ENCODE assay signal across 15 cellular contexts in genomic region chr20:4183361-4183760, GRCh38. TPM values are rescaled to one million over a fixed set of nuclear protein-coding genes. Genes with fewer than 3 reads are reported as not detected.
DNase-seq lines count a peak whose midpoint lies in the region; ATAC-seq, FAIRE-seq and TF ChIP-seq lines count a peak whose summit lies in the region.
"Had no signal": no experiment of that assay in that cellular context is flagged by ENCODE, and none has a peak within 500 bp of the region (broad histone marks: within the 10 kb centered on the region; RNA-seq: fewer than 3 reads in every experiment).

No MANE protein-coding gene starts in this region.

- no peak overlapping the region for H4K91ac ChIP-seq in neuronal stem cell (ENCODE audit: low read depth, low read length, poor library complexity)

- no peak for TF ChIP-seq POLR2A in spleen (IDR thresholded peaks at IDR 0.05)

- H2BK5ac ChIP-seq in neuronal stem cell (ENCODE audit: low read length), result no peak overlapping the region

- no peak overlapping the region for H2BK15ac ChIP-seq in neuronal stem cell (ENCODE audit: low read length)

- no peak overlapping the region for H2AFZ ChIP-seq in neuronal stem cell (ENCODE audit: low read length)

- H3K4me2 ChIP-seq in neuronal stem cell (ENCODE audit: insufficient read depth, low read length, poor library complexity, severe bottlenecking), result no peak overlapping the region
- H3K4me2 ChIP-seq: BLaER1 had no signal

- FAIRE-seq in kidney (lab: Jason Lieb, UNC), result no peak
- FAIRE-seq: H1 had no signal

- intact Hi-C loops in kidney (cut with DNase I), result no loop called here
- intact Hi-C loops in spleen (cut with DNase I; ENCODE audit: low total_unique reads), result no loop called here

- H3K4me3 ChIP-seq in kidney (ENCODE audit: low read length in 2 of 2) (no peak overlapping the region), neuronal stem cell (ENCODE audit: low read length in 2 of 2) (no peak overlapping the region), spleen (no peak overlapping the region)
- H3K4me3 ChIP-seq: BLaER1, HAP-1 had no signal

- H3K27ac ChIP-seq in kidney (ENCODE audit: low read depth in 2 of 2, low read length in 2 of 2) (no peak overlapping the region), neuronal stem cell (replicated peaks; ENCODE audit: low read length) (no peak overlapping the region), spleen (no peak overlapping the region)
- H3K27ac ChIP-seq: BLaER1 had no signal

- H3K4me1 ChIP-seq in kidney (ENCODE audit: control insufficient read depth in 1 of 2, insufficient read depth in 1 of 2, low read depth in 1 of 2, low read length in 2 of 2) (no peaks in the 10 kb centered on the region), neuronal stem cell (ENCODE audit: control insufficient read depth in 2 of 2, insufficient read depth in 1 of 2, low read depth in 1 of 2, low read length in 2 of 2) (peaks cover 0 to 6% of the 10 kb centered on the region in 2 donors), spleen (no peaks in the 10 kb centered on the region)
- H3K4me1 ChIP-seq: HAP-1 had no signal

- no peaks in the 10 kb centered on the region for H3K36me3 ChIP-seq in kidney (ENCODE audit: control insufficient read depth in 1 of 2, insufficient read depth in 2 of 2, low read length in 2 of 2)
- H3K36me3 ChIP-seq in neuronal stem cell (replicated peaks in 1 of 2; ENCODE audit: control insufficient read depth in 2 of 2, insufficient read depth in 2 of 2, low read length in 2 of 2), result peaks cover 14 to 59% of the 10 kb centered on the region in 2 donors
- H3K36me3 ChIP-seq in spleen, result peaks cover 0 to 24% (median 0%) of the 10 kb centered on the region in 6 donors

- no peak overlapping the region for H3K4ac ChIP-seq in neuronal stem cell (ENCODE audit: low read length)

- peak; percentile 9 for DNase-seq in GM13976 (ENCODE audit: low spot score)
- peak; percentile 34 for DNase-seq in kidney
- no peak for DNase-seq in neuronal stem cell (ENCODE audit: low spot score)
- peak; percentile 40 for DNase-seq in spleen
- DNase-seq in foreskin melanocyte, result no peak
- DNase-seq in activated CD4-positive, alpha-beta T cell treated with anti-CD3 and anti-CD28 coated beads for 4 hours, result no peak
- DNase-seq: 8988T; CD4-positive, alpha-beta memory T cell; DMS153; DMS79; GDM1 had no signal

- ATAC-seq in HG03095 (IDR thresholded peaks at IDR 0.05; ENCODE audit: unreplicated experiment), result no peak

- H3K9ac ChIP-seq in kidney (ENCODE audit: low read length in 2 of 2) (no peak overlapping the region), neuronal stem cell (ENCODE audit: low read depth, low read length, poor library complexity) (no peak overlapping the region)
- H3K9ac ChIP-seq: BLaER1 had no signal

- H2BK12ac ChIP-seq in neuronal stem cell (ENCODE audit: low read length), result no peak overlapping the region

- in situ Hi-C loops in GM13976 (cut with MboI; ENCODE audit: low sequenced_read_pairs, unreplicated experiment), result no loop called here

- peak overlapping the region; percentile 81 for H3K23ac ChIP-seq in neuronal stem cell (ENCODE audit: low read depth, low read length, poor library complexity)

- no peak overlapping the region for H2AK5ac ChIP-seq in neuronal stem cell (ENCODE audit: low read depth, low read length)

- no peak overlapping the region for H4K8ac ChIP-seq in neuronal stem cell (ENCODE audit: low read depth, low read length)

- no peak overlapping the region for H3K14ac ChIP-seq in neuronal stem cell (ENCODE audit: low read length)

- H3K9me3 ChIP-seq in kidney (ENCODE audit: control insufficient read depth in 1 of 2, low read length in 2 of 2), result no peaks in the 10 kb centered on the region
- H3K9me3 ChIP-seq in neuronal stem cell (replicated peaks in 1 of 2; ENCODE audit: control insufficient read depth in 2 of 2, insufficient read depth in 1 of 2, low read depth in 1 of 2, low read length in 2 of 2), result peaks cover 2% of the 10 kb centered on the region in 2 donors
- peaks cover 0 to 5% (median 3%) of the 10 kb centered on the region in 8 donors for H3K9me3 ChIP-seq in spleen
- H3K9me3 ChIP-seq: HAP-1 had no signal

- no peak for TF ChIP-seq CTCF in GM13976 (IDR thresholded peaks at IDR 0.05; ENCODE audit: borderline replicate concordance, control extremely low read depth, extremely low read depth, insufficient read depth, missing control alignments)
- no peak for TF ChIP-seq CTCF in kidney (IDR thresholded peaks at IDR 0.05; ENCODE audit: borderline replicate concordance, extremely low read depth, insufficient read depth)
- TF ChIP-seq CTCF in spleen (IDR thresholded peaks at IDR 0.05 in 8 of 11, conservative IDR thresholded peaks at IDR 0.05 in 3 of 11), result no peak

- no CpG with 5 or more reads among the region's 16 CpGs for WGBS in neuronal stem cell (ENCODE audit: extremely low coverage in 2 of 2, insufficient read length in 2 of 2, insufficient replicate concordance in 1 of 2), 2 donors
- 92 to 96% (median 95%) methylated on average over 14 to 16 of the region's 16 CpGs for WGBS in spleen, 5 donors

- H3K27me3 ChIP-seq in neuronal stem cell (ENCODE audit: control insufficient read depth in 3 of 3, insufficient read depth in 3 of 3, low read depth in 1 of 3, low read length in 3 of 3) (no peaks in the 10 kb centered on the region), spleen (replicated peaks in 1 of 7) (no peaks in the 10 kb centered on the region)
- H3K27me3 ChIP-seq: BLaER1 had no signal

- H3K79me1 ChIP-seq in neuronal stem cell (ENCODE audit: low read depth, low read length), result no peaks in the 10 kb centered on the region

- no peak overlapping the region for H2BK120ac ChIP-seq in neuronal stem cell (ENCODE audit: low read depth, low read length)

- H3K18ac ChIP-seq in neuronal stem cell (ENCODE audit: low read length), result no peak overlapping the region

RNA-seq across cellular contexts. Expression of gene SMOX, which starts 34.7 kb away (rescaled TPM):
- total RNA-seq in kidney (21.0 TPM), spleen (10 to 100 TPM in 2 of 7 donors, 1 to 10 TPM in 5; 5.2 to 12.9 (median 8.3) TPM)
- polyA plus RNA-seq in kidney (ENCODE audit: insufficient read depth, low read depth, low replicate concordance) (6.3 TPM), spleen (1 to 10 TPM; 4.2 to 4.9 (median 4.6) TPM)
- 18.2 TPM for polyA plus RNA-seq in neuronal stem cell (2013, experiment 1 of 2)
- polyA plus RNA-seq in neuronal stem cell (2013, experiment 2 of 2), result 16.8 TPM

Comparison
In these comparisons a context has a peak if more than half of its experiments do, and no peak if none do; other contexts are left out.
1. DNase-seq: peak in GM13976 (single experiment), kidney (single experiment) and spleen (single experiment); none in neuronal stem cell (single experiment), foreskin melanocyte (single experiment) and activated CD4-positive, alpha-beta T cell treated with anti-CD3 and anti-CD28 coated beads for 4 hours (0 of 2).